In genomic region chr16:27449434-27450188, GRCh38 we compare ENCODE assay signal across 8 cellular contexts. TPM values are rescaled to one million over a fixed set of nuclear protein-coding genes. Genes with fewer than 3 reads are reported as not detected.
A peak's percentile ranks its signal among the peaks of the same experiment; 100 is the strongest.
DNase-seq lines count a peak whose midpoint lies in the region; ATAC-seq and TF ChIP-seq lines count a peak whose summit lies in the region.

No MANE protein-coding gene starts in this region.

- no peaks in the 10 kb centered on the region for H3K4me1 Mint-ChIP-seq in endodermal cell

- H3K27ac Mint-ChIP-seq in endodermal cell: no peak overlapping the region

- no peak overlapping the region for H3K27ac ChIP-seq in endodermal cell (ENCODE audit: low read depth, low read length)

- H3K27me3 ChIP-seq in endodermal cell (ENCODE audit: control insufficient read depth, insufficient read depth, low read length, poor library complexity, severe bottlenecking): no peaks in the 10 kb centered on the region

- 88 to 91% methylated on average over 25 to 31 of the region's 31 CpGs for WGBS in endodermal cell (ENCODE audit: insufficient coverage in 1 of 2, insufficient read length in 1 of 2), 2 experiments

- no peak overlapping the region for H3K4me3 Mint-ChIP-seq in endodermal cell

- DNase-seq in T-helper 9 cell (peak; percentile 71), AG20443 (ENCODE audit: low spot score) (no peak), endodermal cell (no peak), cerebellar nuclear complex (lab: John Stamatoyannopoulos, UW) (no peak), NCI-H748 treated with DMSO at 0.1 percent for 48 hours (lab: John Stamatoyannopoulos, UW) (no peak)
- peak; percentile 79 for DNase-seq in effector CD4-positive, alpha-beta T cell
- DNase-seq in stimulated activated CD8-positive, alpha-beta memory T cell treated with anti-CD3 and anti-CD28 coated beads, Interleukin-4, amount 100 ng/mL, for 24 hours (ENCODE audit: low read depth): peak; percentile 81

- no peak overlapping the region for H3K9ac ChIP-seq in endodermal cell (ENCODE audit: extremely low read depth, low read length, poor library complexity, severe bottlenecking)

- no peaks in the 10 kb centered on the region for H3K36me3 Mint-ChIP-seq in endodermal cell (ENCODE audit: low read depth)

- no peaks in the 10 kb centered on the region for H3K36me3 ChIP-seq in endodermal cell (ENCODE audit: control insufficient read depth, insufficient read depth, low read length)

- H3K27me3 Mint-ChIP-seq in endodermal cell (ENCODE audit: insufficient read depth): no peaks in the 10 kb centered on the region

- no peak for TF ChIP-seq CTCF in endodermal cell (conservative IDR thresholded peaks at IDR 0.05)

- no peaks in the 10 kb centered on the region for H3K4me1 ChIP-seq in endodermal cell (ENCODE audit: control insufficient read depth, insufficient read depth, low read length)

- H3K9me3 Mint-ChIP-seq in endodermal cell: peaks cover 30% of the 10 kb centered on the region

- no peak overlapping the region for H3K4me3 ChIP-seq in endodermal cell (ENCODE audit: low read length)

- ATAC-seq in GM21717 (IDR thresholded peaks at IDR 0.05; ENCODE audit: unreplicated experiment): peak; percentile 46

- H3K9me3 ChIP-seq in endodermal cell (ENCODE audit: control insufficient read depth, low read length): peaks cover 16% of the 10 kb centered on the region

RNA-seq across cellular contexts. Expression of gene IL21R, which starts 47.6 kb away (rescaled TPM):
- under 1 TPM in 1 of 2 donors, not detected in 1; 0.18 TPM for total RNA-seq in endodermal cell
- polyA plus RNA-seq in endodermal cell (2013, experiment 1 of 2): 0.57 TPM
- polyA plus RNA-seq in endodermal cell (2013, experiment 2 of 2): 0.17 TPM

Comparison
In these comparisons a context has a peak if more than half of its experiments do, and no peak if none do; other contexts are left out.
1. DNase-seq: peak in T-helper 9 cell (single experiment), effector CD4-positive, alpha-beta T cell (single experiment) and stimulated activated CD8-positive, alpha-beta memory T cell treated with anti-CD3 and anti-CD28 coated beads, Interleukin-4, amount 100 ng/mL, for 24 hours (single experiment); none in AG20443 (single experiment), endodermal cell (single experiment), cerebellar nuclear complex (0 of 2) and NCI-H748 treated with DMSO at 0.1 percent for 48 hours (single experiment).